Comparison of ENCODE assay signal across 9 cellular contexts in the genomic region with DNA sequence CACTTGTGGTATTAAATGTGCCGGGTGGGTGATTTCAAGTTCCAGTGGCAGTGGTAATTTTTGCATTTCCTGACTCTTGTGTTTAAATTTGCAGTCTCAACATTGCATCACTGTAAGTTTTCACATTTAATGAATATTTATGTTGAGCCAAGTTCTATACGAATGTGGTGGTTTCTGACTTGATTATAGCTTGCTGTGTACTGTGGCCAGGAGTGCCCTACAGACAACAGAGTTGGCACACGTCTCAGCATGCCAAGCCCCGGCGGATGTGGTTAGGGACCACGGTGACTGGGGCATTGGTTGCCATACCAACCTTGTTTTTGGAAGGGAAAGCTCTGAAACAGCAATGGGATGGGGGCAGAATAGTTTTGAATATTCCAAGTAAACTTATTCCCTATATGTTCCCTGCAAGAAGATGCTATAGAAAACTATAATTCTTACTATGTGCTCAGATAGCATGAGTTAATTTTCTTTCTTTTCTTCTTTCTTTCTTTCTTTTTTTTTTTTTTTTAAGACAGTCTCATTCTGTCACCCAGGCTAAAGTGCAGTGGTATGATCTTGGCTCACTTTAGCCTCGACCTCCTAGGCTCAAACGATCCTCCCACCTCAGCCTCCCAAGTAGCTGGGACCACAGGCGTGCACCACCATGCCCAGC. TPM values are rescaled to one million over a fixed set of nuclear protein-coding genes. Genes with fewer than 3 reads are reported as not detected.
A peak's percentile ranks its signal among the peaks of the same experiment; 100 is the strongest.
DNase-seq lines count a peak whose midpoint lies in the region; ATAC-seq and TF ChIP-seq lines count a peak whose summit lies in the region.
"Had no signal": no experiment of that assay in that cellular context is flagged by ENCODE, and none has a peak within 500 bp of the region (broad histone marks: within the 10 kb centered on the region; RNA-seq: fewer than 3 reads in every experiment).

No MANE protein-coding gene starts in this region.

- DNase-seq in activated CD8-positive, alpha-beta memory T cell treated with anti-CD3 and anti-CD28 coated beads, Interleukin-2, amount 10 ng/mL, durations not matched to agents 7 days and 5 days, result peak; percentile 49
- no peak for DNase-seq in activated CD8-positive, alpha-beta memory T cell treated with anti-CD3 and anti-CD28 coated beads for 24 hours
- DNase-seq in SK-N-MC (ENCODE audit: low read depth, low spot score) (peak; percentile 85), cerebellar cortex (ENCODE audit: low spot score) (peak; percentile 16), NCI-H2081 (lab: John Stamatoyannopoulos, UW) (no peak), AML-193 (lab: John Stamatoyannopoulos, UW) (no peak), GM13976 (ENCODE audit: low spot score) (no peak)
- peak; percentile 11 for DNase-seq in stimulated activated CD4-positive, alpha-beta T cell treated with anti-CD3 and anti-CD28 coated beads, Interleukin-4, amount 100 ng/mL, for 1 hour

- peaks cover 9% of the 10 kb centered on the region for H3K4me1 Mint-ChIP-seq in activated CD8-positive, alpha-beta memory T cell treated with anti-CD3 and anti-CD28 coated beads, Interleukin-2, amount 10 ng/mL, durations not matched to agents 7 days and 5 days

- H3K27ac Mint-ChIP-seq in activated CD8-positive, alpha-beta memory T cell treated with anti-CD3 and anti-CD28 coated beads, Interleukin-2, amount 10 ng/mL, durations not matched to agents 7 days and 5 days, result peak overlapping the region; percentile 31

- in situ Hi-C loops in GM13976 (cut with MboI; ENCODE audit: low sequenced_read_pairs, unreplicated experiment), result no loop called here

- peak overlapping the region; percentile 57 for H3K4me3 ChIP-seq in SK-N-MC
- H3K4me3 ChIP-seq: lung had no signal

- H3K36me3 Mint-ChIP-seq in activated CD8-positive, alpha-beta memory T cell treated with anti-CD3 and anti-CD28 coated beads, Interleukin-2, amount 10 ng/mL, durations not matched to agents 7 days and 5 days, result no peaks in the 10 kb centered on the region

- H3K9me3 Mint-ChIP-seq in activated CD8-positive, alpha-beta memory T cell treated with anti-CD3 and anti-CD28 coated beads, Interleukin-2, amount 10 ng/mL, durations not matched to agents 7 days and 5 days (ENCODE audit: low read depth), result no peaks in the 10 kb centered on the region

- H3K4me3 Mint-ChIP-seq in activated CD8-positive, alpha-beta memory T cell treated with anti-CD3 and anti-CD28 coated beads, Interleukin-2, amount 10 ng/mL, durations not matched to agents 7 days and 5 days, result no peak overlapping the region

- ATAC-seq in activated CD8-positive, alpha-beta memory T cell treated with anti-CD3 and anti-CD28 coated beads, Interleukin-2, amount 10 ng/mL, durations not matched to agents 7 days and 5 days, result no peak

- CTCF ChIA-PET in activated CD8-positive, alpha-beta memory T cell treated with anti-CD3 and anti-CD28 coated beads, Interleukin-2, amount 10 ng/mL, durations not matched to agents 7 days and 5 days (lab: Charles Lee), result no interaction called here

- H3K27ac ChIP-seq in SK-N-MC, result peak overlapping the region; percentile 89

- peaks cover 57% of the 10 kb centered on the region for H3K27me3 Mint-ChIP-seq in activated CD8-positive, alpha-beta memory T cell treated with anti-CD3 and anti-CD28 coated beads, Interleukin-2, amount 10 ng/mL, durations not matched to agents 7 days and 5 days

- H3K36me3 ChIP-seq in SK-N-MC (ENCODE audit: insufficient read depth, low read length), result no peaks in the 10 kb centered on the region

- peak overlapping the region; percentile 46 for H3K9ac ChIP-seq in SK-N-MC (ENCODE audit: insufficient read length)

- no peaks in the 10 kb centered on the region for H3K9me3 ChIP-seq in SK-N-MC (ENCODE audit: low read depth, low read length)

- no peak for TF ChIP-seq CTCF in GM13976 (IDR thresholded peaks at IDR 0.05; ENCODE audit: borderline replicate concordance, control extremely low read depth, extremely low read depth, insufficient read depth, missing control alignments)

RNA-seq across cellular contexts. Expression of a gene that starts 16.0 kb away (rescaled TPM):
- under 1 TPM; 0.26 to 0.79 TPM for total RNA-seq in activated CD8-positive, alpha-beta memory T cell treated with anti-CD3 and anti-CD28 coated beads, Interleukin-2, amount 10 ng/mL, durations not matched to agents 7 days and 5 days

Comparison
In these comparisons a context has a peak if more than half of its experiments do, and no peak if none do; other contexts are left out.
1. DNase-seq: peak in activated CD8-positive, alpha-beta memory T cell treated with anti-CD3 and anti-CD28 coated beads, Interleukin-2, amount 10 ng/mL, durations not matched to agents 7 days and 5 days (single experiment), SK-N-MC (single experiment), cerebellar cortex (single experiment) and stimulated activated CD4-positive, alpha-beta T cell treated with anti-CD3 and anti-CD28 coated beads, Interleukin-4, amount 100 ng/mL, for 1 hour (single experiment); none in activated CD8-positive, alpha-beta memory T cell treated with anti-CD3 and anti-CD28 coated beads for 24 hours (single experiment), NCI-H2081 (0 of 2), AML-193 (0 of 2) and GM13976 (single experiment).